In genomic region chr1:234582626-234583354, GRCh38 we compare ENCODE assay signal across 13 cellular contexts. TPM values are rescaled to one million over a fixed set of nuclear protein-coding genes. Genes with fewer than 3 reads are reported as not detected.
DNase-seq lines count a peak whose midpoint lies in the region; ATAC-seq and TF ChIP-seq lines count a peak whose summit lies in the region.
"Had no signal": no experiment of that assay in that cellular context is flagged by ENCODE, and none has a peak within 500 bp of the region (broad histone marks: within the 10 kb centered on the region; RNA-seq: fewer than 3 reads in every experiment).

No MANE protein-coding gene starts in this region.

- no peak overlapping the region for H3K4me3 Mint-ChIP-seq in MCF 10A (ENCODE audit: unreplicated experiment)
- H3K4me3 Mint-ChIP-seq: activated T-helper 1 cell treated with anti-CD3 and anti-CD28 coated beads, Interleukin-12 subunit alpha, Interleukin-12 subunit beta, Interleukin-2, Interleukin-4 antibody, amounts not matched to agents 30 ng/mL and 10 ng/mL and 1 ng/mL, durations not matched to agents 14 hours and 24 hours and 36 hours; CD4-positive, alpha-beta T cell had no signal

- H3K36me3 Mint-ChIP-seq in MCF 10A (ENCODE audit: insufficient read depth, unreplicated experiment): no peaks in the 10 kb centered on the region

- H3K36me3 ChIP-seq in breast epithelium: no peaks in the 10 kb centered on the region
- H3K36me3 ChIP-seq in heart right ventricle: no peaks in the 10 kb centered on the region
- H3K36me3 ChIP-seq in vagina: no peaks in the 10 kb centered on the region
- H3K36me3 ChIP-seq in A673 (ENCODE audit: insufficient read depth, low read length, poor library complexity, severe bottlenecking): no peaks in the 10 kb centered on the region

- POLR2A ChIA-PET in MCF 10A (lab: Yijun Ruan, JAX): interaction anchor here (0.7 to 1.4 kb wide), 5 partner anchors 16 to 73 kb away, joined by 3 to 4 read pairs (median 3); no protein-coding TSS in a partner anchor
- POLR2A ChIA-PET in A673 (lab: Charles Lee; ENCODE audit: low non-redundant PET): no interaction called here

- BruUV-seq in MCF 10A (replicated peaks; lab: Mats Ljungman, UMichigan) (no TSS peak), A673 (replicated peaks; lab: Mats Ljungman, UMichigan) (no TSS peak)

- WGBS in heart right ventricle, 2 donors: 24 to 39% methylated on average over 10 of the region's 10 CpGs

- peaks cover 11% of the 10 kb centered on the region for H3K4me1 Mint-ChIP-seq in MCF 10A (ENCODE audit: insufficient read depth, unreplicated experiment)

- H3K27me3 ChIP-seq in breast epithelium: no peaks in the 10 kb centered on the region
- no peaks in the 10 kb centered on the region for H3K27me3 ChIP-seq in heart right ventricle
- H3K27me3 ChIP-seq in vagina: no peaks in the 10 kb centered on the region
- H3K27me3 ChIP-seq in A673 (replicated peaks; ENCODE audit: insufficient read depth, low read depth, low read length, poor library complexity): no peaks in the 10 kb centered on the region

- no peak for TF ChIP-seq POLR2A in breast epithelium (IDR thresholded peaks at IDR 0.05)
- no peak for TF ChIP-seq POLR2A in vagina (IDR thresholded peaks at IDR 0.05)

- CTCF ChIA-PET in MCF 10A (lab: Yijun Ruan, JAX): interaction anchor here (0.6 to 1.7 kb wide), 9 partner anchors 16 to 527 kb away, joined by 3 to 5 read pairs (median 4); no protein-coding TSS in a partner anchor
- CTCF ChIA-PET in A673 (lab: Charles Lee): no interaction called here

- no peak for TF ChIP-seq CTCF in breast epithelium (IDR thresholded peaks at IDR 0.05)
- TF ChIP-seq CTCF in MCF 10A (IDR thresholded peaks at IDR 0.05; ENCODE audit: unreplicated experiment): no peak
- TF ChIP-seq CTCF in heart right ventricle (IDR thresholded peaks at IDR 0.05): no peak
- no peak for TF ChIP-seq CTCF in vagina (IDR thresholded peaks at IDR 0.05)
- no peak for TF ChIP-seq CTCF in A673 (conservative IDR thresholded peaks at IDR 0.05; ENCODE audit: low read depth, low read length)

- H3K27ac ChIP-seq in breast epithelium (peak overlapping the region; percentile 29 to 68), heart right ventricle (peak overlapping the region; percentile 62 to 95 (median 87)), vagina (peak overlapping the region; percentile 87), A673 (ENCODE audit: low read depth, low read length, poor library complexity, severe bottlenecking) (no peak overlapping the region)

- H3K9me3 ChIP-seq in breast epithelium (no peaks in the 10 kb centered on the region), heart right ventricle (no peaks in the 10 kb centered on the region), vagina (no peaks in the 10 kb centered on the region), A673 (ENCODE audit: low read depth, low read length, poor library complexity, severe bottlenecking) (no peaks in the 10 kb centered on the region)

- no peaks in the 10 kb centered on the region for H3K9me3 Mint-ChIP-seq in MCF 10A (ENCODE audit: unreplicated experiment)
- H3K9me3 Mint-ChIP-seq: activated T-helper 1 cell treated with anti-CD3 and anti-CD28 coated beads, Interleukin-12 subunit alpha, Interleukin-12 subunit beta, Interleukin-2, Interleukin-4 antibody, amounts not matched to agents 30 ng/mL and 10 ng/mL and 1 ng/mL, durations not matched to agents 14 hours and 24 hours and 36 hours; CD4-positive, alpha-beta T cell had no signal

- H3K4me1 ChIP-seq in breast epithelium: no peaks in the 10 kb centered on the region
- H3K4me1 ChIP-seq in heart right ventricle: peaks cover 0 to 60% (median 38%) of the 10 kb centered on the region in 9 donors
- peaks cover 38% of the 10 kb centered on the region for H3K4me1 ChIP-seq in vagina
- peaks cover 15% of the 10 kb centered on the region for H3K4me1 ChIP-seq in A673 (ENCODE audit: insufficient read depth, low read length, poor library complexity, severe bottlenecking)

- DNase-seq in breast epithelium (ENCODE audit: low spot score in 2 of 2) (no peak), MCF 10A (ENCODE audit: unreplicated experiment) (no peak), heart right ventricle (peak; percentile 26 to 42), pons (ENCODE audit: low spot score) (peak; percentile 74), vagina (ENCODE audit: extremely low spot score in 2 of 2) (peak; percentile 61 to 62), NOMO-1 (lab: John Stamatoyannopoulos, UW; ENCODE audit: unreplicated experiment in 2 of 2) (no peak), A673 (ENCODE audit: low spot score) (no peak), DMS153 treated with DMSO at 0.1 percent for 48 hours (lab: John Stamatoyannopoulos, UW; ENCODE audit: unreplicated experiment) (no peak)
- DNase-seq: activated CD4-positive, alpha-beta T cell treated with anti-CD3 and anti-CD28 coated beads, Interleukin-2, amount 50 U/mL, for 1 hour; CD4-positive, alpha-beta T cell; NCI-H1048 had no signal

- H3K27ac Mint-ChIP-seq in MCF 10A (ENCODE audit: low read depth, unreplicated experiment): no peak overlapping the region
- H3K27ac Mint-ChIP-seq: CD4-positive, alpha-beta T cell had no signal

- ATAC-seq in heart right ventricle: peak; percentile 42 to 74 (median 63)
- ATAC-seq: GM12878 had no signal

- intact Hi-C loops in breast epithelium (cut with DNase I; ENCODE audit: low total_unique reads): no loop called here
- intact Hi-C loops in MCF 10A (cut with micrococcal nuclease): no loop called here
- intact Hi-C loops in heart right ventricle (cut with DNase I): loop anchor here in 4 of 10 donors (2.0 to 5.0 kb wide), 4 partner anchors 35 to 45 kb away; no protein-coding TSS in a partner anchor
- intact Hi-C loops in vagina (cut with DNase I): no loop called here
- intact Hi-C loops in A673 (cut with micrococcal nuclease; ENCODE audit: unreplicated experiment): no loop called here

- H3K4me3 ChIP-seq in breast epithelium (no peak overlapping the region), heart right ventricle (no peak overlapping the region), vagina (no peak overlapping the region), A673 (ENCODE audit: low read depth, low read length, poor library complexity, severe bottlenecking) (no peak overlapping the region)
- H3K4me3 ChIP-seq: GM12878 had no signal

- H3K27me3 Mint-ChIP-seq in MCF 10A (ENCODE audit: insufficient read depth, unreplicated experiment): no peaks in the 10 kb centered on the region
- H3K27me3 Mint-ChIP-seq: CD4-positive, alpha-beta T cell had no signal

RNA-seq across cellular contexts. Expression of gene IRF2BP2, which starts 27.2 kb away (rescaled TPM):
- total RNA-seq in breast epithelium (100 to 1,000 TPM in 1 of 3 donors, 10 to 100 TPM in 2; 60.3 to 108 (median 84.9) TPM), MCF 10A (2022) (149 and 217 TPM in 2 replicates), heart right ventricle (100 to 1,000 TPM in 6 of 10 donors, 10 to 100 TPM in 4; 78.2 to 181 (median 104) TPM), vagina (72.9 TPM), A673 (2021) (39.9 and 43.8 TPM in 2 replicates)
- 10 to 100 TPM; 50.6 to 54.0 TPM for polyA plus RNA-seq in heart right ventricle

Comparison
In these comparisons a context has a peak if more than half of its experiments do, and no peak if none do; other contexts are left out.
1. DNase-seq: peak in heart right ventricle (2 of 2), pons (single experiment) and vagina (2 of 2); none in breast epithelium (0 of 2), MCF 10A (single experiment), NOMO-1 (0 of 2), A673 (single experiment) and DMS153 treated with DMSO at 0.1 percent for 48 hours (single experiment).